ENCODE assay signal across 26 cellular contexts in genomic region chr11:130488187-130489026, GRCh38. TPM values are rescaled to one million over a fixed set of nuclear protein-coding genes. Genes with fewer than 3 reads are reported as not detected.
DNase-seq lines count a peak whose midpoint lies in the region; ATAC-seq, FAIRE-seq and TF ChIP-seq lines count a peak whose summit lies in the region.
"Had no signal": no experiment of that assay in that cellular context is flagged by ENCODE, and none has a peak within 500 bp of the region (broad histone marks: within the 10 kb centered on the region; RNA-seq: fewer than 3 reads in every experiment).

No MANE protein-coding gene starts in this region.

- ATAC-seq in HepG2: no peak
- no peak for ATAC-seq in right lobe of liver
- ATAC-seq in heart left ventricle: peak in 3 of 4 donors; percentile 62 to 75 (median 66)
- peak; percentile 64 for ATAC-seq in aorta (ENCODE audit: low FRiP score)
- ATAC-seq in GM21390 (IDR thresholded peaks at IDR 0.05; ENCODE audit: unreplicated experiment): no peak
- ATAC-seq: A549; activated T-helper 17 cell treated with anti-CD3 and anti-CD28 coated beads, Interleukin-2, amount 50 U/mL, for 72 hours had no signal

- peaks cover 15% of the 10 kb centered on the region for H3K4me1 ChIP-seq in HepG2 (ENCODE audit: insufficient read depth, low read length)
- no peaks in the 10 kb centered on the region for H3K4me1 ChIP-seq in right lobe of liver
- H3K4me1 ChIP-seq in heart left ventricle: peaks cover 0 to 21% (median 0%) of the 10 kb centered on the region in 12 donors
- H3K4me1 ChIP-seq in mucosa of stomach (ENCODE audit: control insufficient read depth, insufficient read depth, low read length): peaks cover 44% of the 10 kb centered on the region
- peaks cover 0 to 1% of the 10 kb centered on the region in 2 donors for H3K4me1 ChIP-seq in aorta (ENCODE audit: control insufficient read depth in 1 of 2, insufficient read depth in 2 of 2, low read length in 2 of 2)
- H3K4me1 ChIP-seq: A549 had no signal

- H3K79me2 ChIP-seq in HepG2 (ENCODE audit: insufficient read depth, low read length): no peaks in the 10 kb centered on the region

- H3K9me3 ChIP-seq in HepG2 (ENCODE audit: low read length): no peaks in the 10 kb centered on the region
- no peaks in the 10 kb centered on the region for H3K9me3 ChIP-seq in right lobe of liver
- H3K9me3 ChIP-seq in heart left ventricle: no peaks in the 10 kb centered on the region
- H3K9me3 ChIP-seq in mucosa of stomach (ENCODE audit: control insufficient read depth, low read length): no peaks in the 10 kb centered on the region
- H3K9me3 ChIP-seq in aorta (ENCODE audit: control insufficient read depth, low read length): no peaks in the 10 kb centered on the region
- H3K9me3 ChIP-seq: A549, neutrophil had no signal

- H4K20me1 ChIP-seq in HepG2 (ENCODE audit: insufficient read depth, low read length): no peaks in the 10 kb centered on the region

- H2AFZ ChIP-seq in HepG2 (ENCODE audit: low read length): no peak overlapping the region

- no TSS peak for BruUV-seq in HepG2 (replicated peaks; lab: Mats Ljungman, UMichigan)

- POLR2A ChIA-PET in HepG2 (lab: Yijun Ruan, JAX): no interaction called here

- intact Hi-C loops in HepG2 (cut with micrococcal nuclease; ENCODE audit: unreplicated experiment): no loop called here
- intact Hi-C loops in right lobe of liver (cut with DNase I): no loop called here
- intact Hi-C loops in heart left ventricle (cut with DNase I): no loop called here
- intact Hi-C loops in aorta (cut with DNase I): no loop called here

- FAIRE-seq in HepG2 (lab: Jason Lieb, UNC): no peak
- FAIRE-seq: A549, D721Med, endothelial cell of umbilical vein, frontal cortex had no signal

- DNase-seq in HepG2 (ENCODE audit: low spot score): no peak
- DNase-seq in right lobe of liver: no peak
- no peak for DNase-seq in heart left ventricle
- no peak for DNase-seq in aorta
- DNase-seq in activated naive CD4-positive, alpha-beta T cell treated with anti-CD3 and anti-CD28 coated beads, Interleukin-2, amount 10 ng/mL, durations not matched to agents 7 days and 5 days: no peak
- no peak for DNase-seq in NK-92 (lab: John Stamatoyannopoulos, UW; ENCODE audit: unreplicated experiment)
- DNase-seq: activated CD4-positive, alpha-beta T cell treated with anti-CD3 and anti-CD28 coated beads for 48 hours; dermis blood vessel endothelial cell; EL; NCI-H1694 treated with DMSO at 0.1 percent for 48 hours; NCI-H526 treated with DMSO at 0.1 percent for 48 hours; SHP77 treated with DMSO at 0.1 percent for 48 hours; stimulated activated CD8-positive, alpha-beta memory T cell treated with anti-CD3 and anti-CD28 coated beads, Interleukin-4, amount 100 ng/mL, for 48 hours; T-helper 1 cell had no signal

- 47% methylated on average over 12 of the region's 12 CpGs for WGBS in HepG2 (ENCODE audit: low lambda C conversion rate)
- 71% methylated on average over 11 of the region's 12 CpGs for WGBS in right lobe of liver (ENCODE audit: insufficient coverage, low coverage, low lambda C conversion rate, missing lambda C conversion rate)
- WGBS in heart left ventricle, 4 donors: 67 to 76% (median 70%) methylated on average over 12 of the region's 12 CpGs
- 16 to 17% methylated on average over 12 of the region's 12 CpGs for WGBS in aorta, 2 donors

- H3K27me3 ChIP-seq in HepG2 (ENCODE audit: control insufficient read depth in 1 of 2, insufficient read depth in 2 of 2, low read length in 2 of 2) (no peaks in the 10 kb centered on the region; a peak in 1 of 5 replicates), right lobe of liver (no peaks in the 10 kb centered on the region), heart left ventricle (no peaks in the 10 kb centered on the region), mucosa of stomach (ENCODE audit: control insufficient read depth, insufficient read depth, low read length) (no peaks in the 10 kb centered on the region), aorta (ENCODE audit: control insufficient read depth in 1 of 2, insufficient read depth in 2 of 2, low read length in 1 of 2) (no peaks in the 10 kb centered on the region)

- H3K36me3 ChIP-seq in HepG2 (replicated peaks in 1 of 2; ENCODE audit: control insufficient read depth in 1 of 2, insufficient read depth in 2 of 2, low read length in 2 of 2): no peaks in the 10 kb centered on the region
- no peaks in the 10 kb centered on the region for H3K36me3 ChIP-seq in right lobe of liver
- H3K36me3 ChIP-seq in heart left ventricle: no peaks in the 10 kb centered on the region
- no peaks in the 10 kb centered on the region for H3K36me3 ChIP-seq in mucosa of stomach (ENCODE audit: control insufficient read depth, insufficient read depth, low read length)
- no peaks in the 10 kb centered on the region for H3K36me3 ChIP-seq in aorta (ENCODE audit: control insufficient read depth in 1 of 2, insufficient read depth in 2 of 2, low read length in 1 of 2)
- H3K36me3 ChIP-seq: neutrophil had no signal

- no peak overlapping the region for H3K27ac Mint-ChIP-seq in activated naive CD4-positive, alpha-beta T cell treated with anti-CD3 and anti-CD28 coated beads, Interleukin-2, amount 10 ng/mL, durations not matched to agents 7 days and 5 days
- H3K27ac Mint-ChIP-seq: activated T-helper 17 cell treated with anti-CD3 and anti-CD28 coated beads, Interleukin-2, amount 50 U/mL, for 72 hours; IgD-negative memory B cell had no signal

- TF ChIP-seq EP300 in HepG2 (IDR thresholded peaks at IDR 0.05; ENCODE audit: low read depth in 2 of 2, low read length in 2 of 2) (no peak), HepG2 (CRISPR knock-in tag; IDR thresholded peaks at IDR 0.05; ENCODE audit: borderline replicate concordance) (no peak)

- H3K9ac ChIP-seq in HepG2 (ENCODE audit: insufficient read depth, low read depth, low read length) (no peak overlapping the region), mucosa of stomach (ENCODE audit: low read length) (peak overlapping the region; percentile 24)

- H3K4me3 ChIP-seq in HepG2 (replicated peaks in 1 of 3; ENCODE audit: insufficient read depth in 1 of 3, low read depth in 2 of 3, low read length in 3 of 3): no peak overlapping the region
- no peak overlapping the region for H3K4me3 ChIP-seq in right lobe of liver
- H3K4me3 ChIP-seq in heart left ventricle: no peak overlapping the region
- H3K4me3 ChIP-seq in mucosa of stomach (ENCODE audit: low read length): no peak overlapping the region
- H3K4me3 ChIP-seq in aorta (ENCODE audit: low read length in 2 of 2): no peak overlapping the region
- H3K4me3 ChIP-seq: A549 had no signal

- in situ Hi-C loops in HepG2 (cut with HindIII; ENCODE audit: extremely low pct_ligation_motif_present, low pct_unique_long_range_greater_than_20kb): no loop called here

- H3K4me3 Mint-ChIP-seq in activated naive CD4-positive, alpha-beta T cell treated with anti-CD3 and anti-CD28 coated beads, Interleukin-2, amount 10 ng/mL, durations not matched to agents 7 days and 5 days: no peak overlapping the region
- H3K4me3 Mint-ChIP-seq: activated T-helper 17 cell treated with anti-CD3 and anti-CD28 coated beads, Interleukin-2, amount 50 U/mL, for 72 hours; IgD-negative memory B cell; mesothelial cell of epicardium had no signal

- TF ChIP-seq RAD21 in HepG2 (CRISPR knock-in tag; IDR thresholded peaks at IDR 0.05): no peak

- H3K36me3 Mint-ChIP-seq in activated naive CD4-positive, alpha-beta T cell treated with anti-CD3 and anti-CD28 coated beads, Interleukin-2, amount 10 ng/mL, durations not matched to agents 7 days and 5 days: no peaks in the 10 kb centered on the region

- no peak overlapping the region for H3K27ac ChIP-seq in HepG2 (ENCODE audit: extremely low read length, insufficient read depth, low read length)
- H3K27ac ChIP-seq in right lobe of liver: no peak overlapping the region
- peak overlapping the region in 7 of 12 donors; percentile 6 to 46 (median 26) for H3K27ac ChIP-seq in heart left ventricle
- H3K27ac ChIP-seq in aorta (ENCODE audit: low read depth in 1 of 2, low read length in 2 of 2): peak overlapping the region; percentile 88 to 94
- H3K27ac ChIP-seq: A549, HL-60, neutrophil had no signal

- no peak overlapping the region for H3K4me2 ChIP-seq in HepG2 (ENCODE audit: low read depth, low read length)
- H3K4me2 ChIP-seq: A549 had no signal

- TF ChIP-seq CTCF in HepG2 (CRISPR knock-in tag; IDR thresholded peaks at IDR 0.05) (no peak), right lobe of liver (IDR thresholded peaks at IDR 0.05) (no peak), heart left ventricle (IDR thresholded peaks at IDR 0.05) (no peak)

- no peak for TF ChIP-seq POLR2A in HepG2 (IDR thresholded peaks at IDR 0.05; ENCODE audit: insufficient read depth in 1 of 2, low read depth in 2 of 2, low read length in 2 of 2)
- no peak for TF ChIP-seq POLR2A in right lobe of liver (IDR thresholded peaks at IDR 0.05)
- no peak for TF ChIP-seq POLR2A in heart left ventricle (IDR thresholded peaks at IDR 0.05)

- H3K27me3 Mint-ChIP-seq in activated naive CD4-positive, alpha-beta T cell treated with anti-CD3 and anti-CD28 coated beads, Interleukin-2, amount 10 ng/mL, durations not matched to agents 7 days and 5 days: peaks cover 9% of the 10 kb centered on the region

- H3K9me3 Mint-ChIP-seq in activated naive CD4-positive, alpha-beta T cell treated with anti-CD3 and anti-CD28 coated beads, Interleukin-2, amount 10 ng/mL, durations not matched to agents 7 days and 5 days: no peaks in the 10 kb centered on the region
- H3K9me3 Mint-ChIP-seq: activated T-helper 17 cell treated with anti-CD3 and anti-CD28 coated beads, Interleukin-2, amount 50 U/mL, for 72 hours had no signal

- CTCF ChIA-PET in HepG2 (lab: Yijun Ruan, JAX; ENCODE audit: low intra/inter-chr PET ratio, low total read pairs): no interaction called here
- CTCF ChIA-PET in activated naive CD4-positive, alpha-beta T cell treated with anti-CD3 and anti-CD28 coated beads, Interleukin-2, amount 10 ng/mL, durations not matched to agents 7 days and 5 days (lab: Charles Lee): no interaction called here

- H3K4me1 Mint-ChIP-seq in activated naive CD4-positive, alpha-beta T cell treated with anti-CD3 and anti-CD28 coated beads, Interleukin-2, amount 10 ng/mL, durations not matched to agents 7 days and 5 days: no peaks in the 10 kb centered on the region
- H3K4me1 Mint-ChIP-seq: activated T-helper 17 cell treated with anti-CD3 and anti-CD28 coated beads, Interleukin-2, amount 50 U/mL, for 72 hours; IgD-negative memory B cell had no signal

RNA-seq across cellular contexts. Expression of gene ADAMTS15, which starts 40.0 kb away (rescaled TPM):
- total RNA-seq in HepG2 (2016; rRNA removed; fragmentation: Illumina TruSeq; extraction: Trizol) (0.02 TPM in 1 of 2 replicates, not detected in the other), right lobe of liver (1 to 10 TPM in 1 of 6 experiments, under 1 TPM in 4, not detected in 1; 0.19 to 1.1 (median 0.31) TPM), heart left ventricle (10 to 100 TPM in 8 of 9 donors, 1 to 10 TPM in 1; 5.3 to 36.5 (median 16.7) TPM), aorta (10 to 100 TPM in 1 of 2 donors, 1 to 10 TPM in 1; 8.0 to 16.0 TPM)
- not detected in 2 replicates for total RNA-seq in HepG2 (2016; cell fraction: cytosol; rRNA removed; fragmentation: Illumina TruSeq; extraction: Trizol; ENCODE audit: low read depth)
- not detected in 2 replicates for total RNA-seq in HepG2 (2016; cell fraction: insoluble cytoplasmic fraction; rRNA removed; fragmentation: Illumina TruSeq; extraction: Trizol)
- not detected in 2 replicates for total RNA-seq in HepG2 (2016; cell fraction: membrane; rRNA removed; fragmentation: Illumina TruSeq; extraction: Trizol)
- total RNA-seq in HepG2 (2016; cell fraction: nucleus; rRNA removed; fragmentation: Illumina TruSeq; extraction: Trizol): not detected in 2 replicates
- polyA plus RNA-seq in HepG2 (2011; rRNA removed) (0.01 TPM in 1 of 2 replicates, not detected in the other), heart left ventricle (10 to 100 TPM; 11.4 to 71.0 TPM), aorta (1 to 10 TPM; 1.9 to 4.6 TPM)
- polyA plus RNA-seq in HepG2 (2011; cell fraction: cytosol; rRNA removed): not detected in 2 replicates
- not detected in 2 replicates for polyA plus RNA-seq in HepG2 (2011; cell fraction: nucleus; rRNA removed)
- polyA plus RNA-seq in HepG2 (2012): not detected in 2 replicates
- polyA plus RNA-seq in HepG2 (2016; cell fraction: cytosol; fragmentation: Illumina TruSeq; extraction: Trizol; ENCODE audit: low read depth): not detected in 2 replicates
- polyA plus RNA-seq in HepG2 (2016; cell fraction: insoluble cytoplasmic fraction; fragmentation: Illumina TruSeq; extraction: Trizol; ENCODE audit: low read depth): not detected in 2 replicates
- not detected in 2 replicates for polyA plus RNA-seq in HepG2 (2016; cell fraction: membrane; fragmentation: Illumina TruSeq; extraction: Trizol; ENCODE audit: low read depth)
- polyA plus RNA-seq in HepG2 (2016; cell fraction: nucleus; fragmentation: Illumina TruSeq; extraction: Trizol; ENCODE audit: insufficient read depth, low read depth): not detected in 2 replicates
- polyA minus RNA-seq in HepG2 (2011; rRNA and poly(A)+ RNA removed; ENCODE audit: low replicate concordance): 0.63 TPM in 1 of 2 replicates, not detected in the other
- polyA minus RNA-seq in HepG2 (2011; cell fraction: cytosol; rRNA and poly(A)+ RNA removed): not detected in 2 replicates
- not detected in 2 replicates for polyA minus RNA-seq in HepG2 (2011; cell fraction: nucleus; rRNA and poly(A)+ RNA removed)
- total RNA-seq: activated T-helper 17 cell treated with anti-CD3 and anti-CD28 coated beads, Interleukin-2, amount 50 U/mL, for 72 hours; endothelial cell of umbilical vein had no signal
- polyA plus RNA-seq: IgD-negative memory B cell had no signal

RNA-seq across cellular contexts. Expression of gene ADAMTS8, which starts 60.0 kb away (rescaled TPM):
- total RNA-seq in HepG2 (2016; rRNA removed; fragmentation: Illumina TruSeq; extraction: Trizol) (not detected in 2 replicates), right lobe of liver (under 1 TPM in 1 of 6 experiments, not detected in 5; 0.11 TPM), heart left ventricle (1 to 10 TPM in 4 of 9 donors, under 1 TPM in 5; 0.12 to 2.8 (median 0.87) TPM), aorta (10 to 100 TPM in 1 of 2 donors, 1 to 10 TPM in 1; 8.7 to 64.9 TPM)
- not detected in 2 replicates for total RNA-seq in HepG2 (2016; cell fraction: cytosol; rRNA removed; fragmentation: Illumina TruSeq; extraction: Trizol; ENCODE audit: low read depth)
- not detected in 2 replicates for total RNA-seq in HepG2 (2016; cell fraction: insoluble cytoplasmic fraction; rRNA removed; fragmentation: Illumina TruSeq; extraction: Trizol)
- not detected in 2 replicates for total RNA-seq in HepG2 (2016; cell fraction: membrane; rRNA removed; fragmentation: Illumina TruSeq; extraction: Trizol)
- not detected in 2 replicates for total RNA-seq in HepG2 (2016; cell fraction: nucleus; rRNA removed; fragmentation: Illumina TruSeq; extraction: Trizol)
- polyA plus RNA-seq in HepG2 (2011; rRNA removed) (not detected in 2 replicates), heart left ventricle (1 to 10 TPM in 1 of 2 donors, under 1 TPM in 1; 0.30 to 1.7 TPM), aorta (1 to 10 TPM; 3.3 to 5.7 TPM)
- not detected in 2 replicates for polyA plus RNA-seq in HepG2 (2011; cell fraction: cytosol; rRNA removed)
- polyA plus RNA-seq in HepG2 (2011; cell fraction: nucleus; rRNA removed): not detected in 2 replicates
- polyA plus RNA-seq in HepG2 (2012): not detected in 2 replicates
- not detected in 2 replicates for polyA plus RNA-seq in HepG2 (2016; cell fraction: cytosol; fragmentation: Illumina TruSeq; extraction: Trizol; ENCODE audit: low read depth)
- polyA plus RNA-seq in HepG2 (2016; cell fraction: insoluble cytoplasmic fraction; fragmentation: Illumina TruSeq; extraction: Trizol; ENCODE audit: low read depth): not detected in 2 replicates
- not detected in 2 replicates for polyA plus RNA-seq in HepG2 (2016; cell fraction: membrane; fragmentation: Illumina TruSeq; extraction: Trizol; ENCODE audit: low read depth)
- not detected in 2 replicates for polyA plus RNA-seq in HepG2 (2016; cell fraction: nucleus; fragmentation: Illumina TruSeq; extraction: Trizol; ENCODE audit: insufficient read depth, low read depth)
- polyA minus RNA-seq in HepG2 (2011; rRNA and poly(A)+ RNA removed; ENCODE audit: low replicate concordance): not detected in 2 replicates
- not detected in 2 replicates for polyA minus RNA-seq in HepG2 (2011; cell fraction: cytosol; rRNA and poly(A)+ RNA removed)
- polyA minus RNA-seq in HepG2 (2011; cell fraction: nucleus; rRNA and poly(A)+ RNA removed): not detected in 2 replicates
- total RNA-seq: activated T-helper 17 cell treated with anti-CD3 and anti-CD28 coated beads, Interleukin-2, amount 50 U/mL, for 72 hours; dermis blood vessel endothelial cell; endothelial cell of umbilical vein; kidney epithelial cell had no signal
- polyA plus RNA-seq: endothelial cell of umbilical vein, IgD-negative memory B cell had no signal

Comparison
In these comparisons a context has a peak if more than half of its experiments do, and no peak if none do; other contexts are left out.
1. ATAC-seq: peak in heart left ventricle (3 of 4) and aorta (single experiment); none in HepG2 (single experiment), right lobe of liver (0 of 4) and GM21390 (single experiment).
2. H3K27ac ChIP-seq: peak in heart left ventricle (7 of 12) and aorta (2 of 2); none in HepG2 (single experiment) and right lobe of liver (0 of 3).